Comparison of ENCODE assay signal across 16 cellular contexts in genomic region chr14:55684956-55685584, GRCh38.
A peak's percentile ranks its signal among the peaks of the same experiment; 100 is the strongest.
DNase-seq lines count a peak whose midpoint lies in the region; ATAC-seq, FAIRE-seq and TF ChIP-seq lines count a peak whose summit lies in the region.
"Had no signal": no experiment of that assay in that cellular context is flagged by ENCODE, and none has a peak within 500 bp of the region (broad histone marks: within the 10 kb centered on the region; RNA-seq: fewer than 3 reads in every experiment).

No MANE protein-coding gene starts in this region.

- no peaks in the 10 kb centered on the region for H3K9me3 Mint-ChIP-seq in natural killer cell

- BruUV-seq in A673 (replicated peaks; lab: Mats Ljungman, UMichigan), result no TSS peak

- no peak overlapping the region for H3K27ac Mint-ChIP-seq in natural killer cell

- H3K4me1 Mint-ChIP-seq in natural killer cell, result no peaks in the 10 kb centered on the region

- no peak for TF ChIP-seq CTCF in fibroblast of villous mesenchyme (IDR thresholded peaks at IDR 0.05; ENCODE audit: insufficient read depth, low read depth, low read length)
- no peak for TF ChIP-seq CTCF in osteoblast (IDR thresholded peaks at IDR 0.05; ENCODE audit: extremely low read depth, low read depth, low read length)
- no peak for TF ChIP-seq CTCF in natural killer cell (IDR thresholded peaks at IDR 0.05)
- TF ChIP-seq CTCF in A673 (conservative IDR thresholded peaks at IDR 0.05; ENCODE audit: low read depth, low read length), result no peak

- no peaks in the 10 kb centered on the region for H3K79me2 ChIP-seq in osteoblast (ENCODE audit: insufficient read depth, low read length)

- H3K27me3 Mint-ChIP-seq in natural killer cell (ENCODE audit: low read depth in 2 of 2), result no peaks in the 10 kb centered on the region

- intact Hi-C loops in natural killer cell (cut with micrococcal nuclease) (no loop called here), A673 (cut with micrococcal nuclease; ENCODE audit: unreplicated experiment) (no loop called here)

- no peaks in the 10 kb centered on the region for H4K20me1 ChIP-seq in osteoblast (ENCODE audit: insufficient read depth, low read length)

- no peak overlapping the region for H3K27ac ChIP-seq in osteoblast (ENCODE audit: low read depth, low read length)
- H3K27ac ChIP-seq in A673 (ENCODE audit: low read depth, low read length, poor library complexity, severe bottlenecking), result no peak overlapping the region

- H3K36me3 Mint-ChIP-seq in natural killer cell, result peaks cover 18% of the 10 kb centered on the region

- no peak overlapping the region for H2AFZ ChIP-seq in osteoblast (ENCODE audit: low read length)

- no peak for ATAC-seq in GM21360 (IDR thresholded peaks at IDR 0.05; ENCODE audit: unreplicated experiment)
- ATAC-seq in natural killer cell, result no peak
- no peak for ATAC-seq in HG03095 (IDR thresholded peaks at IDR 0.05; ENCODE audit: unreplicated experiment)

- H3K36me3 ChIP-seq in osteoblast (ENCODE audit: insufficient read depth, low read length) (peaks cover 24% of the 10 kb centered on the region), A673 (ENCODE audit: insufficient read depth, low read length, poor library complexity, severe bottlenecking) (peaks cover 28% of the 10 kb centered on the region)

- peak; percentile 23 for FAIRE-seq in HTR-8/SVneo (lab: Jason Lieb, UNC)
- FAIRE-seq: GM18507, TTC549 had no signal

- no peak overlapping the region for H3K4me3 Mint-ChIP-seq in natural killer cell

- peak; percentile 35 for DNase-seq in AG20443 (ENCODE audit: low spot score)
- no peak for DNase-seq in HTR-8/SVneo (ENCODE audit: insufficient read length, low spot score)
- DNase-seq in fibroblast of villous mesenchyme (ENCODE audit: low read depth), result peak; percentile 19
- DNase-seq in osteoblast (ENCODE audit: insufficient read length, low spot score, missing footprints), result peak; percentile 18
- DNase-seq in natural killer cell, result no peak
- no peak for DNase-seq in A673 (ENCODE audit: low spot score)
- DNase-seq: activated naive CD4-positive, alpha-beta T cell; effector CD8-positive, alpha-beta T cell; NCI-H1092 treated with DMSO at 0.1 percent for 48 hours; NCI-H2029 treated with DMSO at 0.1 percent for 48 hours; NCI-H446 treated with DMSO at 0.1 percent for 48 hours; stimulated activated CD4-positive, alpha-beta T cell treated with anti-CD3 and anti-CD28 coated beads, Interleukin-15, amount 100 ng/mL, for 24 hours had no signal

- H3K4me2 ChIP-seq in osteoblast (ENCODE audit: insufficient read depth, low read length), result no peak overlapping the region

- H3K4me3 ChIP-seq in fibroblast of villous mesenchyme (ENCODE audit: low read depth, low read length) (no peak overlapping the region), osteoblast (ENCODE audit: insufficient read depth, low read length) (no peak overlapping the region), A673 (ENCODE audit: low read depth, low read length, poor library complexity, severe bottlenecking) (no peak overlapping the region)

- H3K4me1 ChIP-seq in osteoblast (ENCODE audit: insufficient read depth, low read length), result no peaks in the 10 kb centered on the region
- H3K4me1 ChIP-seq in A673 (ENCODE audit: insufficient read depth, low read length, poor library complexity, severe bottlenecking), result peaks cover 9% of the 10 kb centered on the region

- H3K27me3 ChIP-seq in osteoblast (ENCODE audit: insufficient read depth, low read length) (no peaks in the 10 kb centered on the region), A673 (replicated peaks; ENCODE audit: insufficient read depth, low read depth, low read length, poor library complexity) (no peaks in the 10 kb centered on the region)

- POLR2A ChIA-PET in A673 (lab: Charles Lee; ENCODE audit: low non-redundant PET), result no interaction called here

- CTCF ChIA-PET in A673 (lab: Charles Lee), result no interaction called here

- no peaks in the 10 kb centered on the region for H3K9me3 ChIP-seq in osteoblast (ENCODE audit: low read depth, low read length)
- H3K9me3 ChIP-seq in A673 (ENCODE audit: low read depth, low read length, poor library complexity, severe bottlenecking), result no peaks in the 10 kb centered on the region

Comparison
In these comparisons a context has a peak if more than half of its experiments do, and no peak if none do; other contexts are left out.
1. DNase-seq: peak in AG20443 (single experiment), fibroblast of villous mesenchyme (single experiment) and osteoblast (single experiment); none in HTR-8/SVneo (single experiment), natural killer cell (single experiment) and A673 (single experiment).